In genomic region chr3:178343433-178344038, GRCh38 we compare ENCODE assay signal across 24 cellular contexts.
DNase-seq lines count a peak whose midpoint lies in the region; ATAC-seq, FAIRE-seq and TF ChIP-seq lines count a peak whose summit lies in the region.
"Had no signal": no experiment of that assay in that cellular context is flagged by ENCODE, and none has a peak within 500 bp of the region (broad histone marks: within the 10 kb centered on the region; RNA-seq: fewer than 3 reads in every experiment).

No MANE protein-coding gene starts in this region.

- H2AFZ ChIP-seq in trophoblast cell (ENCODE audit: insufficient read depth, low read length, poor library complexity), result no peak overlapping the region

- no peak overlapping the region for H3K4me3 Mint-ChIP-seq in CD8-positive, alpha-beta T cell
- H3K4me3 Mint-ChIP-seq: type B pancreatic cell, WTC11 had no signal

- no peak overlapping the region for H3K4me2 ChIP-seq in trophoblast cell (ENCODE audit: low read length)

- no peaks in the 10 kb centered on the region for H3K4me1 ChIP-seq in kidney (ENCODE audit: control insufficient read depth in 1 of 2, insufficient read depth in 1 of 2, low read depth in 1 of 2, low read length in 2 of 2)
- H3K4me1 ChIP-seq in trophoblast cell (ENCODE audit: control insufficient read depth in 1 of 2, insufficient read depth in 2 of 2, low read length in 2 of 2), result peaks cover 0 to 3% of the 10 kb centered on the region in 2 experiments
- H3K4me1 ChIP-seq in upper lobe of right lung, result peaks cover 10% of the 10 kb centered on the region
- no peaks in the 10 kb centered on the region for H3K4me1 ChIP-seq in CD8-positive, alpha-beta T cell (ENCODE audit: insufficient read depth, low read length)

- H4K8ac ChIP-seq in trophoblast cell (ENCODE audit: low read depth, low read length), result no peak overlapping the region

- H3K79me2 ChIP-seq in trophoblast cell (ENCODE audit: control insufficient read depth, insufficient read depth, low read length, poor library complexity), result no peaks in the 10 kb centered on the region

- intact Hi-C loops in kidney (cut with DNase I), result no loop called here
- intact Hi-C loops in upper lobe of right lung (cut with DNase I), result no loop called here
- intact Hi-C loops in CD8-positive, alpha-beta T cell (cut with DNase I, micrococcal nuclease), result no loop called here

- no peak overlapping the region for H3K14ac ChIP-seq in trophoblast cell (ENCODE audit: low read length)

- H3K4ac ChIP-seq in trophoblast cell (ENCODE audit: low read depth, low read length), result no peak overlapping the region

- H2AK5ac ChIP-seq in trophoblast cell (ENCODE audit: low read length), result peak overlapping the region; percentile 64

- no peak overlapping the region for H3K4me3 ChIP-seq in kidney (ENCODE audit: low read length in 2 of 2)
- H3K4me3 ChIP-seq in trophoblast cell (ENCODE audit: low read depth, low read length), result no peak overlapping the region
- H3K4me3 ChIP-seq in upper lobe of right lung, result no peak overlapping the region
- no peak overlapping the region for H3K4me3 ChIP-seq in CD8-positive, alpha-beta T cell (ENCODE audit: low read depth, low read length)
- H3K4me3 ChIP-seq: heart left ventricle, SJSA1, skin epidermis had no signal

- no peak overlapping the region for H3K18ac ChIP-seq in trophoblast cell (ENCODE audit: low read length)

- H3K27me3 ChIP-seq in trophoblast cell (ENCODE audit: insufficient read depth, low read length) (no peaks in the 10 kb centered on the region), upper lobe of right lung (no peaks in the 10 kb centered on the region)
- H3K27me3 ChIP-seq in CD8-positive, alpha-beta T cell (ENCODE audit: insufficient read depth, low read length), result no peaks in the 10 kb centered on the region
- H3K27me3 ChIP-seq: heart left ventricle, SJSA1 had no signal

- no peaks in the 10 kb centered on the region for H3K36me3 Mint-ChIP-seq in CD8-positive, alpha-beta T cell
- H3K36me3 Mint-ChIP-seq: type B pancreatic cell had no signal

- no peaks in the 10 kb centered on the region for H3K27me3 Mint-ChIP-seq in CD8-positive, alpha-beta T cell (ENCODE audit: low read depth)
- H3K27me3 Mint-ChIP-seq: type B pancreatic cell had no signal

- no CpG with 5 or more reads among the region's 5 CpGs for WGBS in trophoblast cell (ENCODE audit: extremely low coverage, insufficient coverage, insufficient read length)

- POLR2A ChIA-PET in HEK293T (lab: Yijun Ruan, JAX), result no interaction called here
- POLR2A ChIA-PET in CD8-positive, alpha-beta T cell (lab: Charles Lee), result no interaction called here

- H3K27ac ChIP-seq in kidney (ENCODE audit: low read depth in 2 of 2, low read length in 2 of 2) (no peak overlapping the region), trophoblast cell (ENCODE audit: low read depth, low read length) (no peak overlapping the region), upper lobe of right lung (no peak overlapping the region)
- H3K27ac ChIP-seq in CD8-positive, alpha-beta T cell (ENCODE audit: low read depth, low read length), result no peak overlapping the region
- H3K27ac ChIP-seq: C4-2B, heart left ventricle, SJSA1, skin epidermis had no signal

- DNase-seq in NCI-H69 (lab: John Stamatoyannopoulos, UW) (peak; percentile 66), kidney (peak; percentile 55), trophoblast cell (no peak), upper lobe of right lung (no peak), HEK293T (ENCODE audit: extremely low spot score) (no peak), GM19240 (ENCODE audit: insufficient read length, low spot score) (no peak)
- no peak for DNase-seq in CD8-positive, alpha-beta T cell
- DNase-seq: activated CD4-positive, alpha-beta T cell treated with anti-CD3 and anti-CD28 coated beads, Interleukin-2, amount 50 U/mL, for 1 hour; activated naive CD4-positive, alpha-beta T cell treated with Interleukin-2 at 50 U/mL for 16 hours; activated T-cell treated with anti-CD3 and anti-CD28 coated beads, Interleukin-2, amount 50 U/mL, for 72 hours; amygdala; kidney glomerular epithelial cell; NCI-H1105 treated with DMSO at 0.1 percent for 48 hours; NCI-H2029; NCI-H82; stimulated activated CD4-positive, alpha-beta T cell treated with anti-CD3 and anti-CD28 coated beads, Interleukin-1b, Interleukin-23, amount 100 ng/mL, for 48 hours; stimulated activated CD8-positive, alpha-beta memory T cell treated with anti-CD3 and anti-CD28 coated beads, Interleukin-4, amount 100 ng/mL, for 48 hours had no signal

- H4K91ac ChIP-seq in trophoblast cell (ENCODE audit: low read depth, low read length), result peak overlapping the region; percentile 42

- H3K9me3 ChIP-seq in kidney (ENCODE audit: control insufficient read depth in 1 of 2, low read length in 2 of 2), result no peaks in the 10 kb centered on the region
- no peaks in the 10 kb centered on the region for H3K9me3 ChIP-seq in trophoblast cell (ENCODE audit: insufficient read depth, low read depth, low read length)
- H3K9me3 ChIP-seq in upper lobe of right lung, result no peaks in the 10 kb centered on the region
- H3K9me3 ChIP-seq in CD8-positive, alpha-beta T cell (ENCODE audit: low read length), result no peaks in the 10 kb centered on the region
- H3K9me3 ChIP-seq: heart left ventricle, SJSA1 had no signal

- H2BK120ac ChIP-seq in trophoblast cell (ENCODE audit: insufficient read depth, low read length, poor library complexity), result peak overlapping the region; percentile 33

- no peak overlapping the region for H3K27ac Mint-ChIP-seq in CD8-positive, alpha-beta T cell
- H3K27ac Mint-ChIP-seq: type B pancreatic cell, WTC11 had no signal

- H3K9ac ChIP-seq in kidney (ENCODE audit: low read length in 2 of 2) (no peak overlapping the region), trophoblast cell (ENCODE audit: low read length) (no peak overlapping the region)

- TF ChIP-seq CTCF in kidney (IDR thresholded peaks at IDR 0.05; ENCODE audit: borderline replicate concordance, extremely low read depth, insufficient read depth) (no peak), upper lobe of right lung (IDR thresholded peaks at IDR 0.05) (no peak)
- TF ChIP-seq CTCF in CD8-positive, alpha-beta T cell (IDR thresholded peaks at IDR 0.05), result no peak

- no peaks in the 10 kb centered on the region for H3K4me1 Mint-ChIP-seq in CD8-positive, alpha-beta T cell (ENCODE audit: low read depth)

- H2BK12ac ChIP-seq in trophoblast cell (ENCODE audit: low read length), result peak overlapping the region; percentile 56

- H3K23ac ChIP-seq in trophoblast cell (ENCODE audit: low read length), result no peak overlapping the region

- no peaks in the 10 kb centered on the region for H3K9me3 Mint-ChIP-seq in CD8-positive, alpha-beta T cell
- H3K9me3 Mint-ChIP-seq: activated T-cell treated with anti-CD3 and anti-CD28 coated beads, Interleukin-2, amount 50 U/mL, for 72 hours had no signal

- peaks cover 2% of the 10 kb centered on the region for H3K79me1 ChIP-seq in trophoblast cell (ENCODE audit: low read length)

- peak; percentile 16 for ATAC-seq in upper lobe of right lung
- no peak for ATAC-seq in CD8-positive, alpha-beta T cell
- ATAC-seq: WTC11 had no signal

- H3K36me3 ChIP-seq in kidney (ENCODE audit: control insufficient read depth in 1 of 2, insufficient read depth in 2 of 2, low read length in 2 of 2) (no peaks in the 10 kb centered on the region), trophoblast cell (ENCODE audit: control insufficient read depth in 1 of 2, insufficient read depth in 2 of 2, low read length in 2 of 2) (no peaks in the 10 kb centered on the region), upper lobe of right lung (no peaks in the 10 kb centered on the region)
- no peaks in the 10 kb centered on the region for H3K36me3 ChIP-seq in CD8-positive, alpha-beta T cell (ENCODE audit: insufficient read depth, low read length)
- H3K36me3 ChIP-seq: heart left ventricle, SJSA1 had no signal

- CTCF ChIA-PET in HEK293T (lab: Yijun Ruan, JAX), result no interaction called here
- CTCF ChIA-PET in CD8-positive, alpha-beta T cell (lab: Charles Lee), result no interaction called here

- no peak for FAIRE-seq in kidney (lab: Jason Lieb, UNC)
- FAIRE-seq: D721Med had no signal

- no peak overlapping the region for H4K12ac ChIP-seq in trophoblast cell (ENCODE audit: low read depth, low read length)

- H2BK5ac ChIP-seq in trophoblast cell (ENCODE audit: low read depth, low read length, poor library complexity), result no peak overlapping the region

TF ChIP-seq in HEK293T, 16 proteins besides CTCF, POLR2A, EP300 and RAD21:
- TF ChIP-seq L3MBTL2 (conservative IDR thresholded peaks at IDR 0.05), result no peak
- TF ChIP-seq, protein P1, sequence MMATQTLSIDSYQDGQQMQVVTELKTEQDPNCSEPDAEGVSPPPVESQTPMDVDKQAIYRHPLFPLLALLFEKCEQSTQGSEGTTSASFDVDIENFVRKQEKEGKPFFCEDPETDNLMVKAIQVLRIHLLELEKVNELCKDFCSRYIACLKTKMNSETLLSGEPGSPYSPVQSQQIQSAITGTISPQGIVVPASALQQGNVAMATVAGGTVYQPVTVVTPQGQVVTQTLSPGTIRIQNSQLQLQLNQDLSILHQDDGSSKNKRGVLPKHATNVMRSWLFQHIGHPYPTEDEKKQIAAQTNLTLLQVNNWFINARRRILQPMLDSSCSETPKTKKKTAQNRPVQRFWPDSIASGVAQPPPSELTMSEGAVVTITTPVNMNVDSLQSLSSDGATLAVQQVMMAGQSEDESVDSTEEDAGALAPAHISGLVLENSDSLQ (IDR thresholded peaks at IDR 0.05), result no peak
- TF ChIP-seq SP1 (IDR thresholded peaks at IDR 0.05), result no peak
- TF ChIP-seq CTBP1 (IDR thresholded peaks at IDR 0.05; ENCODE audit: borderline replicate concordance), result no peak
- TF ChIP-seq FOXA1 (IDR thresholded peaks at IDR 0.05), result no peak
- no peak for TF ChIP-seq ELF4 (IDR thresholded peaks at IDR 0.05)
- no peak for TF ChIP-seq HDGF (IDR thresholded peaks at IDR 0.05; ENCODE audit: borderline replicate concordance)
- no peak for TF ChIP-seq NFRKB (IDR thresholded peaks at IDR 0.05)
- no peak for TF ChIP-seq BHLHE40 (IDR thresholded peaks at IDR 0.05; ENCODE audit: borderline replicate concordance)
- no peak for TF ChIP-seq ZNF384 (IDR thresholded peaks at IDR 0.05)
- TF ChIP-seq SUZ12 (IDR thresholded peaks at IDR 0.05), result no peak
- no peak for TF ChIP-seq LEF1 (IDR thresholded peaks at IDR 0.05; ENCODE audit: borderline replicate concordance)
- no peak for TF ChIP-seq FOXK2 (IDR thresholded peaks at IDR 0.05)
- TF ChIP-seq ARNT (IDR thresholded peaks at IDR 0.05), result no peak

Comparison
In these comparisons a context has a peak if more than half of its experiments do, and no peak if none do; other contexts are left out.
1. DNase-seq: peak in NCI-H69 (single experiment) and kidney (single experiment); none in trophoblast cell (0 of 2), upper lobe of right lung (single experiment), HEK293T (single experiment), CD8-positive, alpha-beta T cell (0 of 7) and GM19240 (single experiment).